In the genomic region with DNA sequence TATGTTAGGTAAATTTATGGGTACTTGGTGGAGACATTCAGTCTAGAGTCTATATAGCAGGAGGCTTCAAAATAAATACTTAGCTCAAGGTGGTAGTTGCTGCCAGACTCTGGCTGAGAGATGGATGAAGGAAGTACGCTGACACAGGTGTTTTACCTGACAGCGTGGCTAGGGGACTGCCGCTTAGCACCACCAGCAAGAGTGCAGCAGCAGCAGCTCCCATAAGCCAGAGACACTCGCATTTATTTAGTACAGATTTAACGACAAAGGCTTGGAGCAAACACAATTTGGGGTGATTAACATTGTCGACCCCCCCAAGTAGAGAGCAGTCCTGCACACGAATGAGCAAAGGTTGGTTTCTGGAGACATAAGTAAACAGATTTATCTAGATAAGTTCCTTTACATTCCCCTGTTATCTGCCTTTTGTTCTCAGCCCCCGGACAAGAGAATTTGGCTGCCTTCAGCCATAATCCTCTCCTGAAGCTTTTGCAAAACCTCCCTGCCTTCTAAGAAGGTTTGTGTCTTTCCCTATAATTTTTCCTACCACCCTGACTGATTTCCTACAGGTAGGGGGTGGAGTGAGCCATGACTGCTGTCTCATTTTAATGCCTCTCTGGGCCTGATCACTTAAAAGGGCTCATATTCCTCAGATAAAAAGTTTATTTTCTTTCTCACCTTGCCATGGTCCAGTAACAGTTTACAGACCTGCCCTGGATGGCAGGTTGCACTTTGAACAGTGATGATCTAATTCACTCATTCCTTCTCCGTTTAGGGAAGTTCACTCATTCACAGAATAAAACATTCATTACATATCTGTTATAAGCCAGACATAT, we compare ENCODE assay signal across 17 cellular contexts.
DNase-seq lines count a peak whose midpoint lies in the region; ATAC-seq and TF ChIP-seq lines count a peak whose summit lies in the region.
"Had no signal": no experiment of that assay in that cellular context is flagged by ENCODE, and none has a peak within 500 bp of the region (broad histone marks: within the 10 kb centered on the region; RNA-seq: fewer than 3 reads in every experiment).

No MANE protein-coding gene starts in this region.

- H3K36me3 ChIP-seq in Caco-2 (ENCODE audit: control insufficient read depth, insufficient read depth, low read length) (no peaks in the 10 kb centered on the region), HUES64 (ENCODE audit: insufficient read depth, low read length) (no peaks in the 10 kb centered on the region), left ventricle myocardium inferior (no peaks in the 10 kb centered on the region)
- H3K36me3 ChIP-seq in naive thymus-derived CD4-positive, alpha-beta T cell (ENCODE audit: control insufficient read depth in 2 of 3, insufficient read depth in 3 of 3, low read length in 3 of 3): no peaks in the 10 kb centered on the region
- H3K36me3 ChIP-seq: cardiac muscle cell, transverse colon had no signal

- no TSS peak for BruUV-seq in Caco-2 (replicated peaks; lab: Mats Ljungman, UMichigan)

- H3K27me3 Mint-ChIP-seq in Caco-2 (ENCODE audit: insufficient read depth, unreplicated experiment): no peaks in the 10 kb centered on the region
- H3K27me3 Mint-ChIP-seq in naive thymus-derived CD4-positive, alpha-beta T cell: no peaks in the 10 kb centered on the region
- H3K27me3 Mint-ChIP-seq: activated CD4-positive, alpha-beta memory T cell treated with anti-CD3 and anti-CD28 coated beads, Interleukin-2, amount 10 ng/mL, durations not matched to agents 7 days and 5 days; stimulated activated naive CD8-positive, alpha-beta T cell treated with anti-CD3 and anti-CD28 coated beads, Interleukin-15, amount 100 ng/mL, for 72 hours had no signal

- POLR2A ChIA-PET in Caco-2 (lab: Charles Lee): no interaction called here
- POLR2A ChIA-PET in naive thymus-derived CD4-positive, alpha-beta T cell (lab: Charles Lee): interaction anchor here (0.6 to 15.5 kb wide), 10 partner anchors 9 to 64 kb away, joined by 3 to 206 read pairs (median 5); no protein-coding TSS in a partner anchor

- H3K27me3 ChIP-seq in Caco-2 (replicated peaks; ENCODE audit: control insufficient read depth, insufficient read depth, low read length) (no peaks in the 10 kb centered on the region), HUES64 (ENCODE audit: insufficient read depth, low read length) (no peaks in the 10 kb centered on the region), left ventricle myocardium inferior (ENCODE audit: low read depth) (peaks cover 12% of the 10 kb centered on the region)
- H3K27me3 ChIP-seq in naive thymus-derived CD4-positive, alpha-beta T cell (ENCODE audit: control insufficient read depth in 2 of 2, insufficient read depth in 2 of 2, low read length in 2 of 2): no peaks in the 10 kb centered on the region
- H3K27me3 ChIP-seq: cardiac muscle cell, transverse colon had no signal

- H3K9me3 Mint-ChIP-seq in Caco-2 (ENCODE audit: unreplicated experiment): peaks cover 23% of the 10 kb centered on the region
- H3K9me3 Mint-ChIP-seq in naive thymus-derived CD4-positive, alpha-beta T cell: peaks cover 0 to 1% (median 0%) of the 10 kb centered on the region in 11 donors
- H3K9me3 Mint-ChIP-seq: activated T-cell treated with anti-CD3 and anti-CD28 coated beads, Interleukin-2, amount 50 U/mL, for 72 hours; stimulated activated naive CD8-positive, alpha-beta T cell treated with anti-CD3 and anti-CD28 coated beads, Interleukin-15, amount 100 ng/mL, for 72 hours had no signal

- WGBS in HUES64: 81% methylated on average over 9 of the region's 9 CpGs

- DNase-seq in Caco-2 (peak; percentile 67 to 78), amniotic epithelial cell (ENCODE audit: low read depth) (peak; percentile 45), NCI-H524 (lab: John Stamatoyannopoulos, UW) (no peak), left ventricle myocardium inferior (no peak)
- DNase-seq in naive thymus-derived CD4-positive, alpha-beta T cell: no peak
- DNase-seq: activated CD4-positive, alpha-beta memory T cell treated with anti-CD3 and anti-CD28 coated beads, Interleukin-2, amount 10 ng/mL, durations not matched to agents 7 days and 5 days; activated T-cell treated with anti-CD3 and anti-CD28 coated beads, Interleukin-2, amount 50 U/mL, for 72 hours; foreskin melanocyte; GOT3; psoas muscle; stimulated activated naive CD8-positive, alpha-beta T cell treated with anti-CD3 and anti-CD28 coated beads, Interleukin-15, amount 100 ng/mL, for 72 hours; SW 1271; transverse colon had no signal

- intact Hi-C loops in Caco-2 (cut with micrococcal nuclease; ENCODE audit: unreplicated experiment) (no loop called here), left ventricle myocardium inferior (cut with micrococcal nuclease) (no loop called here)
- intact Hi-C loops in naive thymus-derived CD4-positive, alpha-beta T cell (cut with micrococcal nuclease): no loop called here

- H3K4me1 ChIP-seq in Caco-2 (peaks cover 49% of the 10 kb centered on the region), HUES64 (ENCODE audit: insufficient read depth, low read length) (peaks cover 4% of the 10 kb centered on the region; the same call in 1 of the 2 replicates), left ventricle myocardium inferior (peaks cover 9% of the 10 kb centered on the region)
- H3K4me1 ChIP-seq in naive thymus-derived CD4-positive, alpha-beta T cell (ENCODE audit: control insufficient read depth in 2 of 2, insufficient read depth in 2 of 2, low read length in 2 of 2): peaks cover 28 to 74% of the 10 kb centered on the region in 2 donors
- H3K4me1 ChIP-seq: psoas muscle, transverse colon had no signal

- H3K36me3 Mint-ChIP-seq in Caco-2 (ENCODE audit: insufficient read depth, unreplicated experiment): peaks cover 30% of the 10 kb centered on the region
- peaks cover 0 to 5% (median 0%) of the 10 kb centered on the region in 5 donors for H3K36me3 Mint-ChIP-seq in naive thymus-derived CD4-positive, alpha-beta T cell

- no peak overlapping the region for H3K9ac ChIP-seq in HUES64 (ENCODE audit: low read depth, low read length)

- H3K4me3 ChIP-seq in Caco-2 (ENCODE audit: low read depth, low read length) (no peak overlapping the region), HUES64 (ENCODE audit: low read length) (no peak overlapping the region), left ventricle myocardium inferior (no peak overlapping the region)
- H3K4me3 ChIP-seq in naive thymus-derived CD4-positive, alpha-beta T cell (ENCODE audit: low read length): no peak overlapping the region
- H3K4me3 ChIP-seq: cardiac muscle cell, psoas muscle, transverse colon had no signal

- peak overlapping the region; percentile 90 for H3K27ac Mint-ChIP-seq in Caco-2 (ENCODE audit: unreplicated experiment)
- peak overlapping the region in 8 of 9 donors; percentile 17 to 86 (median 78) for H3K27ac Mint-ChIP-seq in naive thymus-derived CD4-positive, alpha-beta T cell
- H3K27ac Mint-ChIP-seq: activated CD4-positive, alpha-beta memory T cell treated with anti-CD3 and anti-CD28 coated beads, Interleukin-2, amount 10 ng/mL, durations not matched to agents 7 days and 5 days; activated T-cell treated with anti-CD3 and anti-CD28 coated beads, Interleukin-2, amount 50 U/mL, for 72 hours had no signal

- H3K9me3 ChIP-seq in Caco-2 (peaks cover 42% of the 10 kb centered on the region), HUES64 (ENCODE audit: insufficient read depth, low read depth, low read length) (no peaks in the 10 kb centered on the region), left ventricle myocardium inferior (replicated peaks) (no peaks in the 10 kb centered on the region)
- H3K9me3 ChIP-seq in naive thymus-derived CD4-positive, alpha-beta T cell (ENCODE audit: control insufficient read depth in 2 of 3, low read length in 3 of 3): no peaks in the 10 kb centered on the region
- H3K9me3 ChIP-seq: psoas muscle, transverse colon had no signal

- TF ChIP-seq CTCF in Caco-2 (IDR thresholded peaks at IDR 0.05; ENCODE audit: insufficient read depth in 1 of 2, low read depth in 1 of 2, low read length in 1 of 2, severe bottlenecking in 1 of 2, unreplicated experiment in 1 of 2) (no peak), left ventricle myocardium inferior (IDR thresholded peaks at IDR 0.05; ENCODE audit: borderline replicate concordance) (no peak)

- CTCF ChIA-PET in Caco-2 (lab: Charles Lee): no interaction called here
- CTCF ChIA-PET in naive thymus-derived CD4-positive, alpha-beta T cell (lab: Charles Lee): no interaction called here

- peaks cover 25% of the 10 kb centered on the region for H3K4me1 Mint-ChIP-seq in Caco-2 (ENCODE audit: low read depth, unreplicated experiment)
- H3K4me1 Mint-ChIP-seq in naive thymus-derived CD4-positive, alpha-beta T cell: peaks cover 41 to 93% (median 82%) of the 10 kb centered on the region in 7 donors

- peak overlapping the region; percentile 56 for H3K4me3 Mint-ChIP-seq in Caco-2 (ENCODE audit: unreplicated experiment)
- H3K4me3 Mint-ChIP-seq in naive thymus-derived CD4-positive, alpha-beta T cell: peak overlapping the region in 8 of 10 donors; percentile 4 to 51 (median 12)
- H3K4me3 Mint-ChIP-seq: activated CD4-positive, alpha-beta memory T cell treated with anti-CD3 and anti-CD28 coated beads, Interleukin-2, amount 10 ng/mL, durations not matched to agents 7 days and 5 days; activated T-cell treated with anti-CD3 and anti-CD28 coated beads, Interleukin-2, amount 50 U/mL, for 72 hours had no signal

- ATAC-seq in naive thymus-derived CD4-positive, alpha-beta T cell: no peak
- no peak for ATAC-seq in HG02610 (IDR thresholded peaks at IDR 0.05; ENCODE audit: unreplicated experiment)
- ATAC-seq: psoas muscle; stimulated activated naive CD8-positive, alpha-beta T cell treated with anti-CD3 and anti-CD28 coated beads, Interleukin-15, amount 100 ng/mL, for 72 hours had no signal

- peak overlapping the region; percentile 20; the same call in 1 of the 2 replicates for H3K27ac ChIP-seq in HUES64 (ENCODE audit: low read depth, low read length)
- H3K27ac ChIP-seq in naive thymus-derived CD4-positive, alpha-beta T cell (ENCODE audit: low read depth, low read length): no peak overlapping the region
- H3K27ac ChIP-seq in left ventricle myocardium inferior (replicated peaks): no peak overlapping the region
- H3K27ac ChIP-seq: cardiac muscle cell, epithelial cell of prostate, psoas muscle, transverse colon had no signal

Comparison
In these comparisons a context has a peak if more than half of its experiments do, and no peak if none do; other contexts are left out.
1. DNase-seq: peak in Caco-2 (2 of 2) and amniotic epithelial cell (single experiment); none in naive thymus-derived CD4-positive, alpha-beta T cell (0 of 9), NCI-H524 (0 of 2) and left ventricle myocardium inferior (single experiment).